11 cellular contexts compared by ENCODE assay signal in genomic region chr10:124419635-124420034, GRCh38. TPM values are rescaled to one million over a fixed set of nuclear protein-coding genes. Genes with fewer than 3 reads are reported as not detected.
A peak's percentile ranks its signal among the peaks of the same experiment; 100 is the strongest.
DNase-seq lines count a peak whose midpoint lies in the region; ATAC-seq and TF ChIP-seq lines count a peak whose summit lies in the region.
"Had no signal": no experiment of that assay in that cellular context is flagged by ENCODE, and none has a peak within 500 bp of the region (broad histone marks: within the 10 kb centered on the region; RNA-seq: fewer than 3 reads in every experiment).

No MANE protein-coding gene starts in this region.

- H3K4me1 Mint-ChIP-seq in CD14-positive monocyte = peaks cover 17% of the 10 kb centered on the region
- H3K4me1 Mint-ChIP-seq in activated naive CD8-positive, alpha-beta T cell treated with anti-CD3 and anti-CD28 coated beads, Interleukin-2, amount 10 ng/mL, durations not matched to agents 7 days and 5 days = peaks cover 3% of the 10 kb centered on the region
- peaks cover 8 to 36% (median 27%) of the 10 kb centered on the region in 7 donors for H3K4me1 Mint-ChIP-seq in naive thymus-derived CD4-positive, alpha-beta T cell

- H3K9me3 ChIP-seq in HEK293 (ENCODE audit: control insufficient read depth, insufficient read depth, low read depth, low read length) = no peaks in the 10 kb centered on the region
- no peaks in the 10 kb centered on the region for H3K9me3 ChIP-seq in naive thymus-derived CD4-positive, alpha-beta T cell (ENCODE audit: control insufficient read depth in 2 of 3, low read length in 3 of 3)

- H3K9me3 Mint-ChIP-seq in CD14-positive monocyte = peaks cover 0 to 2% (median 0%) of the 10 kb centered on the region in 7 donors
- H3K9me3 Mint-ChIP-seq in activated naive CD8-positive, alpha-beta T cell treated with anti-CD3 and anti-CD28 coated beads, Interleukin-2, amount 10 ng/mL, durations not matched to agents 7 days and 5 days = no peaks in the 10 kb centered on the region
- no peaks in the 10 kb centered on the region for H3K9me3 Mint-ChIP-seq in naive thymus-derived CD4-positive, alpha-beta T cell

- DNase-seq in CD14-positive monocyte (ENCODE audit: low spot score) = no peak
- no peak for DNase-seq in activated naive CD8-positive, alpha-beta T cell treated with anti-CD3 and anti-CD28 coated beads, Interleukin-2, amount 10 ng/mL, durations not matched to agents 7 days and 5 days
- no peak for DNase-seq in naive thymus-derived CD4-positive, alpha-beta T cell
- no peak for DNase-seq in RPMI8226
- DNase-seq in GM10266 (ENCODE audit: extremely low spot score) = no peak
- DNase-seq: DND-41 had no signal

- no peak overlapping the region for H3K4me3 ChIP-seq in HEK293 (ENCODE audit: low read depth, low read length)
- peak overlapping the region; percentile 76 for H3K4me3 ChIP-seq in naive thymus-derived CD4-positive, alpha-beta T cell (ENCODE audit: low read length)

- TF ChIP-seq CTCF in CD14-positive monocyte (IDR thresholded peaks at IDR 0.05) (no peak), HEK293 (tag by site-specific recombination; IDR thresholded peaks at IDR 0.05) (no peak), GM10266 (IDR thresholded peaks at IDR 0.05; ENCODE audit: control insufficient read depth, insufficient read depth, low read depth, missing control alignments) (no peak)

- CTCF ChIA-PET in HEK293 (lab: Yijun Ruan, JAX) = interaction anchor here (0.6 to 2.0 kb wide), 5 partner anchors 8 to 1389 kb away, joined by 3 to 11 read pairs (median 3); no protein-coding TSS in a partner anchor
- CTCF ChIA-PET in naive thymus-derived CD4-positive, alpha-beta T cell (lab: Charles Lee) = no interaction called here

- POLR2A ChIA-PET in HEK293 (lab: Yijun Ruan, JAX) = interaction anchor here (0.8 to 1.8 kb wide), 4 partner anchors 29 to 84 kb away, joined by 3 to 17 read pairs (median 7); partner anchors contain the start of gene NKX1-2
- POLR2A ChIA-PET in activated naive CD8-positive, alpha-beta T cell treated with anti-CD3 and anti-CD28 coated beads, Interleukin-2, amount 10 ng/mL, durations not matched to agents 7 days and 5 days (lab: Charles Lee) = no interaction called here
- POLR2A ChIA-PET in naive thymus-derived CD4-positive, alpha-beta T cell (lab: Charles Lee) = interaction anchor here (0.5 to 0.7 kb wide), 2 partner anchors 41 to 45 kb away, joined by 3 read pairs; no protein-coding TSS in a partner anchor

- H3K4me3 Mint-ChIP-seq in CD14-positive monocyte = peak overlapping the region; percentile 76 to 86
- H3K4me3 Mint-ChIP-seq in activated naive CD8-positive, alpha-beta T cell treated with anti-CD3 and anti-CD28 coated beads, Interleukin-2, amount 10 ng/mL, durations not matched to agents 7 days and 5 days = peak overlapping the region; percentile 79
- H3K4me3 Mint-ChIP-seq in naive thymus-derived CD4-positive, alpha-beta T cell = peak overlapping the region in 9 of 10 donors; percentile 76 to 89 (median 84)

- no peak for ATAC-seq in activated naive CD8-positive, alpha-beta T cell treated with anti-CD3 and anti-CD28 coated beads, Interleukin-2, amount 10 ng/mL, durations not matched to agents 7 days and 5 days (ENCODE audit: low read depth)
- ATAC-seq in naive thymus-derived CD4-positive, alpha-beta T cell = no peak
- ATAC-seq in GM21360 (IDR thresholded peaks at IDR 0.05; ENCODE audit: unreplicated experiment) (no peak), HG03045 (IDR thresholded peaks at IDR 0.05; ENCODE audit: unreplicated experiment) (no peak)

- H3K27ac Mint-ChIP-seq in CD14-positive monocyte = no peak overlapping the region
- H3K27ac Mint-ChIP-seq in activated naive CD8-positive, alpha-beta T cell treated with anti-CD3 and anti-CD28 coated beads, Interleukin-2, amount 10 ng/mL, durations not matched to agents 7 days and 5 days = peak overlapping the region; percentile 75
- peak overlapping the region in 4 of 9 donors; percentile 30 to 86 (median 72) for H3K27ac Mint-ChIP-seq in naive thymus-derived CD4-positive, alpha-beta T cell

- peaks cover 22% of the 10 kb centered on the region for H3K4me1 ChIP-seq in HEK293 (ENCODE audit: control insufficient read depth, insufficient read depth, low read length)
- peaks cover 5 to 8% of the 10 kb centered on the region in 2 donors for H3K4me1 ChIP-seq in naive thymus-derived CD4-positive, alpha-beta T cell (ENCODE audit: control insufficient read depth in 2 of 2, insufficient read depth in 2 of 2, low read length in 2 of 2)

- H3K27me3 Mint-ChIP-seq in CD14-positive monocyte (ENCODE audit: low read depth in 3 of 3) = peaks cover 31 to 48% (median 39%) of the 10 kb centered on the region in 3 donors
- H3K27me3 Mint-ChIP-seq in activated naive CD8-positive, alpha-beta T cell treated with anti-CD3 and anti-CD28 coated beads, Interleukin-2, amount 10 ng/mL, durations not matched to agents 7 days and 5 days = peaks cover 20% of the 10 kb centered on the region
- H3K27me3 Mint-ChIP-seq in naive thymus-derived CD4-positive, alpha-beta T cell = peaks cover 0 to 23% (median 7%) of the 10 kb centered on the region in 5 donors

- no peaks in the 10 kb centered on the region for H3K27me3 ChIP-seq in naive thymus-derived CD4-positive, alpha-beta T cell (ENCODE audit: control insufficient read depth in 2 of 2, insufficient read depth in 2 of 2, low read length in 2 of 2)

- peaks cover 0 to 2% of the 10 kb centered on the region in 2 donors for H3K36me3 Mint-ChIP-seq in CD14-positive monocyte
- H3K36me3 Mint-ChIP-seq in activated naive CD8-positive, alpha-beta T cell treated with anti-CD3 and anti-CD28 coated beads, Interleukin-2, amount 10 ng/mL, durations not matched to agents 7 days and 5 days = no peaks in the 10 kb centered on the region
- H3K36me3 Mint-ChIP-seq in naive thymus-derived CD4-positive, alpha-beta T cell = no peaks in the 10 kb centered on the region

- peaks cover 0 to 4% of the 10 kb centered on the region in 2 experiments; a peak in 1 of 3 replicates for H3K36me3 ChIP-seq in HEK293 (ENCODE audit: control insufficient read depth in 2 of 2, insufficient read depth in 1 of 2, low read length in 2 of 2)
- H3K36me3 ChIP-seq in naive thymus-derived CD4-positive, alpha-beta T cell (ENCODE audit: control insufficient read depth in 2 of 3, insufficient read depth in 3 of 3, low read length in 3 of 3) = no peaks in the 10 kb centered on the region

- intact Hi-C loops in CD14-positive monocyte (cut with micrococcal nuclease) = no loop called here
- intact Hi-C loops in naive thymus-derived CD4-positive, alpha-beta T cell (cut with micrococcal nuclease) = loop anchor here (1.0 to 10.0 kb wide), 10 partner anchors 225 to 1541 kb away; partner anchors contain the start of genes ACADSB (in 2 of the 2), FAM53B (in 2 of the 2), IKZF5 (in 2 of the 2) and ABRAXAS2 (in 1 of the 2)

- H3K27ac ChIP-seq in HEK293 (ENCODE audit: extremely low read depth, low read depth, low read length) = peak overlapping the region; percentile 77
- no peak overlapping the region for H3K27ac ChIP-seq in naive thymus-derived CD4-positive, alpha-beta T cell (ENCODE audit: low read depth, low read length)

TF ChIP-seq in HEK293, 187 proteins besides CTCF, POLR2A, EP300 and RAD21:
- peak; percentile 76 for TF ChIP-seq ZNF121 (tag by site-specific recombination; IDR thresholded peaks at IDR 0.05)
- no peak for TF ChIP-seq ZNF2 (tag by site-specific recombination; IDR thresholded peaks at IDR 0.05)

RNA-seq across cellular contexts. Expression of gene OAT, which starts 0.9 kb away (rescaled TPM):
- 10 to 100 TPM; 87.3 to 89.6 TPM for polyA plus RNA-seq in CD14-positive monocyte
- total RNA-seq in activated naive CD8-positive, alpha-beta T cell treated with anti-CD3 and anti-CD28 coated beads, Interleukin-2, amount 10 ng/mL, durations not matched to agents 7 days and 5 days = 10 to 100 TPM; 25.3 to 28.0 TPM
- 10 to 100 TPM; 29.6 to 47.0 (median 39.1) TPM for total RNA-seq in naive thymus-derived CD4-positive, alpha-beta T cell
- 10 to 100 TPM; 78.9 to 80.0 TPM for polyA plus RNA-seq in naive thymus-derived CD4-positive, alpha-beta T cell

RNA-seq across cellular contexts. Expression of gene NKX1-2, which starts 30.2 kb away (rescaled TPM):
- not detected for polyA plus RNA-seq in CD14-positive monocyte
- not detected for total RNA-seq in activated naive CD8-positive, alpha-beta T cell treated with anti-CD3 and anti-CD28 coated beads, Interleukin-2, amount 10 ng/mL, durations not matched to agents 7 days and 5 days
- not detected for total RNA-seq in naive thymus-derived CD4-positive, alpha-beta T cell
- polyA plus RNA-seq in naive thymus-derived CD4-positive, alpha-beta T cell = not detected
- total RNA-seq: endothelial cell of umbilical vein had no signal
- polyA plus RNA-seq: adipose tissue, endothelial cell of umbilical vein had no signal

RNA-seq across cellular contexts. Expression of gene LHPP, which starts 42.0 kb away (rescaled TPM):
- polyA plus RNA-seq in CD14-positive monocyte = 10 to 100 TPM; 15.2 to 20.6 TPM
- 10 to 100 TPM; 21.4 to 24.3 TPM for total RNA-seq in activated naive CD8-positive, alpha-beta T cell treated with anti-CD3 and anti-CD28 coated beads, Interleukin-2, amount 10 ng/mL, durations not matched to agents 7 days and 5 days
- total RNA-seq in naive thymus-derived CD4-positive, alpha-beta T cell = 10 to 100 TPM; 19.8 to 31.2 (median 27.6) TPM
- polyA plus RNA-seq in naive thymus-derived CD4-positive, alpha-beta T cell = 10 to 100 TPM; 21.5 to 23.4 TPM

Comparison
In these comparisons a context has a peak if more than half of its experiments do, and no peak if none do; other contexts are left out.
1. intact Hi-C loops: an anchor here in naive thymus-derived CD4-positive, alpha-beta T cell (1.0 to 10.0 kb wide); none called in CD14-positive monocyte.